8 cellular contexts compared by ENCODE assay signal in the genomic region with DNA sequence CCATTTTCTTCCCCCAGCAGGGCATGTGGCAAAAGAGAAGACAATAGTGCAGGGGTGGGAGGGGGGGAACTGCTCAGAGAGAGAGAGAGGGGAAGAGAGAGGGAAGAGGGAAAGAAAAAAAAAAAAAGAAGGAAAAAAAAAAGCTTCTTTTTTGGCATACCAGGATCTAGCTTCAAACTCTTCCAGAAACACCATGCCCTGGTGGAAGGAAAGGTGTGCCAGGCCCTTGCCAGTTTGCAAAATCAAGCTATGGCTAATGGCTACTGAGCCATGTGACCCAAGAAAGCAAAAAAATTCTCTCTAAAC. TPM values are rescaled to one million over a fixed set of nuclear protein-coding genes. Genes with fewer than 3 reads are reported as not detected.
A peak's percentile ranks its signal among the peaks of the same experiment; 100 is the strongest.
DNase-seq lines count a peak whose midpoint lies in the region; ATAC-seq and TF ChIP-seq lines count a peak whose summit lies in the region.

No MANE protein-coding gene starts in this region.

- no peak for ATAC-seq in lower lobe of right lung
- no peak for ATAC-seq in HG02610 (IDR thresholded peaks at IDR 0.05; ENCODE audit: unreplicated experiment)

- H3K27ac Mint-ChIP-seq in activated naive CD4-positive, alpha-beta T cell treated with anti-CD3 and anti-CD28 coated beads for 36 hours: peak overlapping the region; percentile 99

- H3K36me3 ChIP-seq in lower lobe of right lung (no peaks in the 10 kb centered on the region), tibial artery (no peaks in the 10 kb centered on the region)

- H3K9me3 ChIP-seq in lower lobe of right lung (no peaks in the 10 kb centered on the region), tibial artery (no peaks in the 10 kb centered on the region)

- H3K27me3 Mint-ChIP-seq in activated naive CD4-positive, alpha-beta T cell treated with anti-CD3 and anti-CD28 coated beads for 36 hours (ENCODE audit: low read depth): no peaks in the 10 kb centered on the region

- H3K4me1 ChIP-seq in lower lobe of right lung (peaks cover 100% of the 10 kb centered on the region), tibial artery (peaks cover 23 to 100% (median 95%) of the 10 kb centered on the region in 4 donors)

- DNase-seq in activated naive CD4-positive, alpha-beta T cell treated with anti-CD3 and anti-CD28 coated beads for 36 hours: no peak
- DNase-seq in activated naive CD4-positive, alpha-beta T cell (lab: John Stamatoyannopoulos, UW): no peak
- no peak for DNase-seq in lower lobe of right lung
- no peak for DNase-seq in tibial artery
- DNase-seq in stimulated activated CD4-positive, alpha-beta T cell treated with anti-CD3 and anti-CD28 coated beads, Interleukin-2, amount 100 ng/mL, for 24 hours: no peak
- DNase-seq in NCI-H2171 treated with DMSO at 0.1 percent for 48 hours (lab: John Stamatoyannopoulos, UW): no peak

- H3K27me3 ChIP-seq in lower lobe of right lung (ENCODE audit: low read depth) (no peaks in the 10 kb centered on the region), tibial artery (no peaks in the 10 kb centered on the region)

- H3K36me3 Mint-ChIP-seq in activated naive CD4-positive, alpha-beta T cell treated with anti-CD3 and anti-CD28 coated beads for 36 hours (ENCODE audit: low read depth): peaks cover 12% of the 10 kb centered on the region

- peak overlapping the region; percentile 43 for H3K4me3 ChIP-seq in lower lobe of right lung
- no peak overlapping the region for H3K4me3 ChIP-seq in tibial artery

- H3K27ac ChIP-seq in angular gyrus (ENCODE audit: low read depth, low read length): peak overlapping the region; percentile 100
- H3K27ac ChIP-seq in lower lobe of right lung: peak overlapping the region; percentile 99
- H3K27ac ChIP-seq in tibial artery: peak overlapping the region; percentile 84 to 97

- no peaks in the 10 kb centered on the region for H3K9me3 Mint-ChIP-seq in activated naive CD4-positive, alpha-beta T cell treated with anti-CD3 and anti-CD28 coated beads for 36 hours

- CTCF ChIA-PET in activated naive CD4-positive, alpha-beta T cell treated with anti-CD3 and anti-CD28 coated beads for 36 hours (lab: Charles Lee): interaction anchor here (0.5 to 7.3 kb wide), 8 partner anchors 9 to 1512 kb away, joined by 3 to 61 read pairs (median 4); no protein-coding TSS in a partner anchor

- peaks cover 47% of the 10 kb centered on the region for H3K4me1 Mint-ChIP-seq in activated naive CD4-positive, alpha-beta T cell treated with anti-CD3 and anti-CD28 coated beads for 36 hours (ENCODE audit: low read depth)

- intact Hi-C loops in activated naive CD4-positive, alpha-beta T cell treated with anti-CD3 and anti-CD28 coated beads for 36 hours (cut with micrococcal nuclease): loop anchor here (1.0 to 5.0 kb wide), 6 partner anchors 39 to 256 kb away; a partner anchor contains a TSS
- intact Hi-C loops in lower lobe of right lung (cut with DNase I) (no loop called here), tibial artery (cut with DNase I; ENCODE audit: low total_unique reads) (no loop called here)

- peak overlapping the region; percentile 92 for H3K4me3 Mint-ChIP-seq in activated naive CD4-positive, alpha-beta T cell treated with anti-CD3 and anti-CD28 coated beads for 36 hours

- TF ChIP-seq CTCF in lower lobe of right lung (IDR thresholded peaks at IDR 0.05) (no peak), tibial artery (IDR thresholded peaks at IDR 0.05) (no peak)

RNA-seq across cellular contexts. Expression of a gene that starts 0.3 kb away (rescaled TPM):
- total RNA-seq in activated naive CD4-positive, alpha-beta T cell treated with anti-CD3 and anti-CD28 coated beads for 36 hours: 10 to 100 TPM; 30.3 to 33.0 TPM
- 57.6 TPM for total RNA-seq in lower lobe of right lung
